8 cellular contexts compared by ENCODE assay signal in genomic region chr12:116910280-116910644, GRCh38. TPM values are rescaled to one million over a fixed set of nuclear protein-coding genes. Genes with fewer than 3 reads are reported as not detected.
DNase-seq lines count a peak whose midpoint lies in the region; ATAC-seq and TF ChIP-seq lines count a peak whose summit lies in the region.

No MANE protein-coding gene starts in this region.

- no peaks in the 10 kb centered on the region for H3K9me3 ChIP-seq in adipocyte (ENCODE audit: control insufficient read depth, low read length)
- no peaks in the 10 kb centered on the region for H3K9me3 ChIP-seq in left lung
- no peaks in the 10 kb centered on the region for H3K9me3 ChIP-seq in tibial artery

- intact Hi-C loops in left lung (cut with DNase I): no loop called here
- intact Hi-C loops in tibial artery (cut with DNase I; ENCODE audit: low total_unique reads): no loop called here

- H3K27me3 ChIP-seq in adipocyte (replicated peaks; ENCODE audit: control insufficient read depth, insufficient read depth, low read length) (peaks cover 4% of the 10 kb centered on the region), left lung (peaks cover 0 to 3% of the 10 kb centered on the region in 2 donors), tibial artery (no peaks in the 10 kb centered on the region)

- H3K27ac ChIP-seq in left lung (peak overlapping the region; percentile 77 to 79), tibial artery (peak overlapping the region; percentile 80 to 85), substantia nigra (ENCODE audit: low read depth, low read length, poor library complexity, severe bottlenecking) (no peak overlapping the region)

- no peaks in the 10 kb centered on the region for H3K36me3 ChIP-seq in adipocyte (ENCODE audit: control insufficient read depth, insufficient read depth, low read length, severe bottlenecking)
- no peaks in the 10 kb centered on the region for H3K36me3 ChIP-seq in left lung
- no peaks in the 10 kb centered on the region for H3K36me3 ChIP-seq in tibial artery

- no peak for DNase-seq in activated T-cell treated with anti-CD3 and anti-CD28 coated beads, Interleukin-2, amount 50 U/mL, for 4 hours
- DNase-seq in activated T-cell treated with anti-CD3 and anti-CD28 coated beads, Interleukin-2, amount 50 U/mL, for 1 hour: no peak
- DNase-seq in adipocyte (ENCODE audit: low read depth) (no peak), left lung (no peak), tibial artery (no peak), NCI-H748 treated with DMSO at 0.1 percent for 48 hours (lab: John Stamatoyannopoulos, UW) (no peak), substantia nigra (lab: John Stamatoyannopoulos, UW) (no peak)

- H3K9me3 Mint-ChIP-seq in activated T-cell treated with anti-CD3 and anti-CD28 coated beads, Interleukin-2, amount 50 U/mL, for 4 hours: no peaks in the 10 kb centered on the region

- peaks cover 6% of the 10 kb centered on the region for H3K4me1 ChIP-seq in adipocyte (ENCODE audit: control insufficient read depth, insufficient read depth, low read length)
- peaks cover 4 to 21% of the 10 kb centered on the region in 2 donors for H3K4me1 ChIP-seq in left lung
- H3K4me1 ChIP-seq in tibial artery: peaks cover 0 to 21% (median 14%) of the 10 kb centered on the region in 4 donors

- H3K4me3 ChIP-seq in adipocyte (ENCODE audit: low read length) (peak overlapping the region; percentile 87), left lung (peak overlapping the region; percentile 82 to 88), tibial artery (peak overlapping the region; percentile 88 to 93)

- peak overlapping the region; percentile 93 for H3K9ac ChIP-seq in adipocyte (ENCODE audit: low read length)

- no peak for TF ChIP-seq CTCF in left lung (IDR thresholded peaks at IDR 0.05)
- no peak for TF ChIP-seq CTCF in tibial artery (IDR thresholded peaks at IDR 0.05)

- H3K4me3 Mint-ChIP-seq in activated T-cell treated with anti-CD3 and anti-CD28 coated beads, Interleukin-2, amount 50 U/mL, for 4 hours: peak overlapping the region; percentile 85

- no peak for ATAC-seq in activated T-cell treated with anti-CD3 and anti-CD28 coated beads, Interleukin-2, amount 50 U/mL, for 4 hours
- no peak for ATAC-seq in left lung
- ATAC-seq in GM19035 (IDR thresholded peaks at IDR 0.05; ENCODE audit: unreplicated experiment): no peak

- H3K4me1 Mint-ChIP-seq in activated T-cell treated with anti-CD3 and anti-CD28 coated beads, Interleukin-2, amount 50 U/mL, for 4 hours (ENCODE audit: low read depth): peaks cover 27% of the 10 kb centered on the region

- H3K27me3 Mint-ChIP-seq in activated T-cell treated with anti-CD3 and anti-CD28 coated beads, Interleukin-2, amount 50 U/mL, for 4 hours (ENCODE audit: low read depth): peaks cover 6% of the 10 kb centered on the region

- H3K36me3 Mint-ChIP-seq in activated T-cell treated with anti-CD3 and anti-CD28 coated beads, Interleukin-2, amount 50 U/mL, for 4 hours (ENCODE audit: insufficient read depth): peaks cover 5% of the 10 kb centered on the region

RNA-seq across cellular contexts. Expression of gene FBXW8, which starts 0.5 kb away (rescaled TPM):
- total RNA-seq in activated T-cell treated with anti-CD3 and anti-CD28 coated beads, Interleukin-2, amount 50 U/mL, for 4 hours: 1 to 10 TPM; 5.6 to 8.3 (median 5.9) TPM
- total RNA-seq in left lung: 10 to 100 TPM; 16.0 to 17.0 TPM

RNA-seq across cellular contexts. Expression of gene HRK, which starts 29.0 kb away (rescaled TPM):
- total RNA-seq in activated T-cell treated with anti-CD3 and anti-CD28 coated beads, Interleukin-2, amount 50 U/mL, for 4 hours: not detected
- total RNA-seq in left lung: under 1 TPM; 0.10 to 0.12 TPM
